In genomic region chr12:80766897-80767296, GRCh38 we compare ENCODE assay signal across 16 cellular contexts. TPM values are rescaled to one million over a fixed set of nuclear protein-coding genes. Genes with fewer than 3 reads are reported as not detected.
DNase-seq lines count a peak whose midpoint lies in the region; ATAC-seq and TF ChIP-seq lines count a peak whose summit lies in the region.
"Had no signal": no experiment of that assay in that cellular context is flagged by ENCODE, and none has a peak within 500 bp of the region (broad histone marks: within the 10 kb centered on the region; RNA-seq: fewer than 3 reads in every experiment).

No MANE protein-coding gene starts in this region.

- no peaks in the 10 kb centered on the region for H3K9me2 ChIP-seq in GM23248 (ENCODE audit: insufficient read depth)

- in situ Hi-C loops in GM23248 (cut with MboI) = loop anchor here (25.0 kb wide), 1 partner anchor 555 kb away; no protein-coding TSS in a partner anchor

- H3K4me3 ChIP-seq in GM23248 = no peak overlapping the region
- H3K4me3 ChIP-seq in colonic mucosa = no peak overlapping the region

- H2AFZ ChIP-seq in GM23248 = no peak overlapping the region

- DNase-seq in HFFc6 (no peak), GM19238 (ENCODE audit: insufficient read length, low spot score) (no peak), GM23248 (no peak), colonic mucosa (no peak)
- DNase-seq: ACHN; activated CD4-positive, alpha-beta T cell treated with anti-CD3 and anti-CD28 coated beads, Interleukin-2, amount 10 ng/mL, durations not matched to agents 7 days and 5 days; activated effector memory CD4-positive, alpha-beta T cell treated with anti-CD3 and anti-CD28 coated beads, Interleukin-2, amount 50 U/mL, for 16 hours; erythroblast; IMR-90; midbrain had no signal

- H3K27ac ChIP-seq in GM23248 (no peak overlapping the region), colonic mucosa (no peak overlapping the region)

- no peak overlapping the region for H3K4me3 Mint-ChIP-seq in HFFc6
- H3K4me3 Mint-ChIP-seq: activated CD4-positive, alpha-beta T cell treated with anti-CD3 and anti-CD28 coated beads, Interleukin-2, amount 10 ng/mL, durations not matched to agents 7 days and 5 days had no signal

- no peak overlapping the region for H3K9ac ChIP-seq in GM23248
- no peak overlapping the region for H3K9ac ChIP-seq in colonic mucosa (ENCODE audit: low read depth in 2 of 2, low read length in 2 of 2)

- no peaks in the 10 kb centered on the region for H3F3A ChIP-seq in GM23248 (ENCODE audit: insufficient read depth)

- H3K36me3 Mint-ChIP-seq in HFFc6 (ENCODE audit: low read depth) = peaks cover 3% of the 10 kb centered on the region; the same call in 1 of the 2 replicates

- WGBS in GM23248 (ENCODE audit: low coverage in 1 of 2, low lambda C conversion rate in 2 of 2, missing lambda C conversion rate in 2 of 2), 2 experiments = 56% methylated on average over 2 of the region's 2 CpGs

- peaks cover 42% of the 10 kb centered on the region for H3K4me1 Mint-ChIP-seq in HFFc6 (ENCODE audit: low read depth)
- H3K4me1 Mint-ChIP-seq: activated CD4-positive, alpha-beta T cell treated with anti-CD3 and anti-CD28 coated beads, Interleukin-2, amount 10 ng/mL, durations not matched to agents 7 days and 5 days had no signal

- no peaks in the 10 kb centered on the region for H3K27me3 ChIP-seq in GM23248 (replicated peaks; ENCODE audit: insufficient read depth)
- no peaks in the 10 kb centered on the region for H3K27me3 ChIP-seq in colonic mucosa

- no peaks in the 10 kb centered on the region for H3K79me2 ChIP-seq in GM23248 (ENCODE audit: insufficient read depth)

- peak; percentile 94 for ATAC-seq in GM18502 (IDR thresholded peaks at IDR 0.05; ENCODE audit: poor library complexity, unreplicated experiment)
- peak; percentile 92 for ATAC-seq in GM19463 (IDR thresholded peaks at IDR 0.05; ENCODE audit: unreplicated experiment)
- ATAC-seq in HG02798 (IDR thresholded peaks at IDR 0.05; ENCODE audit: poor library complexity, unreplicated experiment) = peak; percentile 93
- ATAC-seq in HG03432 (IDR thresholded peaks at IDR 0.05; ENCODE audit: unreplicated experiment) = peak; percentile 92

- H3K9me3 ChIP-seq in GM23248 (ENCODE audit: low read depth) = no peaks in the 10 kb centered on the region
- H3K9me3 ChIP-seq in colonic mucosa = no peaks in the 10 kb centered on the region

- H3K4me1 ChIP-seq in GM23248 (ENCODE audit: insufficient read depth) (peaks cover 4% of the 10 kb centered on the region; the same call in 1 of the 2 replicates), colonic mucosa (no peaks in the 10 kb centered on the region)

- H3K27me3 Mint-ChIP-seq in HFFc6 (ENCODE audit: insufficient read depth) = no peaks in the 10 kb centered on the region; the same call in none of the 2 replicates
- H3K27me3 Mint-ChIP-seq: activated CD4-positive, alpha-beta T cell treated with anti-CD3 and anti-CD28 coated beads, Interleukin-2, amount 10 ng/mL, durations not matched to agents 7 days and 5 days had no signal

- H3K4me2 ChIP-seq in GM23248 (ENCODE audit: unreplicated experiment) = no peak overlapping the region

- no peaks in the 10 kb centered on the region for H4K20me1 ChIP-seq in GM23248 (ENCODE audit: insufficient read depth)

- TF ChIP-seq CTCF in HFFc6 (IDR thresholded peaks at IDR 0.05) (no peak), colonic mucosa (IDR thresholded peaks at IDR 0.05) (no peak)

- H3K36me3 ChIP-seq in GM23248 (ENCODE audit: low read depth) (no peaks in the 10 kb centered on the region), colonic mucosa (no peaks in the 10 kb centered on the region)

- no peak overlapping the region for H3K27ac Mint-ChIP-seq in HFFc6
- H3K27ac Mint-ChIP-seq: activated CD4-positive, alpha-beta T cell treated with anti-CD3 and anti-CD28 coated beads, Interleukin-2, amount 10 ng/mL, durations not matched to agents 7 days and 5 days had no signal

- intact Hi-C loops in colonic mucosa (cut with DNase I) = no loop called here

- no peaks in the 10 kb centered on the region for H3K9me3 Mint-ChIP-seq in HFFc6
- H3K9me3 Mint-ChIP-seq: activated CD4-positive, alpha-beta T cell treated with anti-CD3 and anti-CD28 coated beads, Interleukin-2, amount 10 ng/mL, durations not matched to agents 7 days and 5 days had no signal

RNA-seq across cellular contexts. Expression of gene MYF5, which starts 50.2 kb away (rescaled TPM):
- not detected for total RNA-seq in HFFc6 (2021; fragmentation: NEBNext Ultra II Directional; extraction: Animal tissue kit (Norgen Biotek cat#: 25700))
- total RNA-seq in GM23248 (2014; rRNA removed; shearing (Covaris generic)) = not detected in 2 replicates
- not detected in 2 replicates for polyA plus RNA-seq in GM23248 (2016; fragmentation: Nextera tagmentation; extraction: Ambion mirVana)
- not detected for total RNA-seq in colonic mucosa
- total RNA-seq: activated CD4-positive, alpha-beta T cell treated with anti-CD3 and anti-CD28 coated beads, Interleukin-2, amount 10 ng/mL, durations not matched to agents 7 days and 5 days; IMR-90; pulmonary artery endothelial cell; temporal lobe had no signal
- polyA plus RNA-seq: IMR-90 had no signal

RNA-seq across cellular contexts. Expression of gene MYF6, which starts 59.5 kb away (rescaled TPM):
- not detected for total RNA-seq in HFFc6 (2021; fragmentation: NEBNext Ultra II Directional; extraction: Animal tissue kit (Norgen Biotek cat#: 25700))
- not detected in 2 replicates for total RNA-seq in GM23248 (2014; rRNA removed; shearing (Covaris generic))
- not detected in 2 replicates for polyA plus RNA-seq in GM23248 (2016; fragmentation: Nextera tagmentation; extraction: Ambion mirVana)
- total RNA-seq in colonic mucosa = not detected
- total RNA-seq: activated CD4-positive, alpha-beta T cell treated with anti-CD3 and anti-CD28 coated beads, Interleukin-2, amount 10 ng/mL, durations not matched to agents 7 days and 5 days; IMR-90; pulmonary artery endothelial cell had no signal
- polyA plus RNA-seq: IMR-90 had no signal
